Comparison of ENCODE assay signal across 9 cellular contexts in the genomic region with DNA sequence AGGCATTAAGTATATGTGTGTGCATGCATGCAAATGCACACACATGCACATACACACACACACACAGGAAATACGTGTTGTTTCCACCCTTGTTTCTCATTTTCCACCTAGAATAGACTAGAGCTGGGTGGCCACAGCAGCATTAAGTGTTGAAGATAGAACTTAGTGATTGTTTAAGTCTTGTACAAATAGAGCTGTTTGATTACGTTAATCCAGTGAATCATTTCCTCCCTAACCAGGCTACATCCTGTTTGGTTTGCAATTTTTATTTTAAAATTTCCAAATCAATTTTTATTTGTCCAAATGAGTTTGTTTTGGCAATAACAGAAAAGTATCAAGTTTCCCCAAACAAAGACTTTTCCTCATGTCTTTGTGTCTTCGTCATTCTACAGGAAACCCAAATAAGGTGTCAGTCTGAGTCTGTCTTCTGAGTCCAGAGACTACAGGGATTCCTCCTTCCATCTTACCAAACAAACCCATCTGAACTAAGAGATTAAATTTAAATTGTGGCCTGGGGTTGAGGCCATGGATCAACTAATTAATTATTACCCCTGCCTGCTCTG.
DNase-seq lines count a peak whose midpoint lies in the region; ATAC-seq lines count a peak whose summit lies in the region.
"Had no signal": no experiment of that assay in that cellular context is flagged by ENCODE, and none has a peak within 500 bp of the region (broad histone marks: within the 10 kb centered on the region; RNA-seq: fewer than 3 reads in every experiment).

No MANE protein-coding gene starts in this region.

- DNase-seq in GM03348 (ENCODE audit: low spot score) (peak; percentile 73), NCI-H460 (ENCODE audit: extremely low read depth, low read depth) (peak; percentile 69), renal cortical epithelial cell (ENCODE audit: low read depth) (peak; percentile 45), DMS114 treated with DMSO at 0.1 percent for 48 hours (lab: John Stamatoyannopoulos, UW; ENCODE audit: unreplicated experiment) (no peak), occipital lobe (lab: John Stamatoyannopoulos, UW) (no peak)
- DNase-seq in effector memory CD8-positive, alpha-beta T cell = no peak
- DNase-seq: nucleus accumbens had no signal

- H3K4me1 Mint-ChIP-seq in effector memory CD8-positive, alpha-beta T cell (ENCODE audit: low read depth in 2 of 2) = peaks cover 0 to 8% of the 10 kb centered on the region in 2 donors

- no peaks in the 10 kb centered on the region for H3K36me3 Mint-ChIP-seq in effector memory CD8-positive, alpha-beta T cell (ENCODE audit: insufficient read depth)
- H3K36me3 Mint-ChIP-seq: activated naive CD8-positive, alpha-beta T cell had no signal

- H3K9me3 Mint-ChIP-seq in effector memory CD8-positive, alpha-beta T cell = no peaks in the 10 kb centered on the region

- no peak overlapping the region for H3K4me3 Mint-ChIP-seq in effector memory CD8-positive, alpha-beta T cell
- H3K4me3 Mint-ChIP-seq: activated naive CD8-positive, alpha-beta T cell had no signal

- H3K27me3 Mint-ChIP-seq in effector memory CD8-positive, alpha-beta T cell = peaks cover 24 to 30% of the 10 kb centered on the region in 2 donors

- no peak overlapping the region for H3K27ac Mint-ChIP-seq in effector memory CD8-positive, alpha-beta T cell
- H3K27ac Mint-ChIP-seq: activated naive CD8-positive, alpha-beta T cell had no signal

- peak; percentile 46 for ATAC-seq in effector memory CD8-positive, alpha-beta T cell (replicated peaks)
- no peak for ATAC-seq in HG02981 (IDR thresholded peaks at IDR 0.05; ENCODE audit: unreplicated experiment)

Comparison
In these comparisons a context has a peak if more than half of its experiments do, and no peak if none do; other contexts are left out.
1. DNase-seq: peak in GM03348 (single experiment), NCI-H460 (single experiment) and renal cortical epithelial cell (single experiment); none in effector memory CD8-positive, alpha-beta T cell (0 of 3), DMS114 treated with DMSO at 0.1 percent for 48 hours (single experiment) and occipital lobe (single experiment).